In genomic region chr1:47532831-47533175, GRCh38 we compare ENCODE assay signal across 10 cellular contexts.
DNase-seq lines count a peak whose midpoint lies in the region; ATAC-seq and TF ChIP-seq lines count a peak whose summit lies in the region.
"Had no signal": no experiment of that assay in that cellular context is flagged by ENCODE, and none has a peak within 500 bp of the region (broad histone marks: within the 10 kb centered on the region; RNA-seq: fewer than 3 reads in every experiment).

No MANE protein-coding gene starts in this region.

- H3K27ac Mint-ChIP-seq in progenitor cell of endocrine pancreas: no peak overlapping the region
- H3K27ac Mint-ChIP-seq in activated T-cell treated with anti-CD3 and anti-CD28 coated beads, Interleukin-2, amount 50 U/mL, for 72 hours: no peak overlapping the region

- 0 to 17% methylated on average over 2 to 5 of the region's 5 CpGs for WGBS in mesodermal cell (ENCODE audit: insufficient coverage in 2 of 2), 2 experiments
- 9 to 18% methylated on average over 5 of the region's 5 CpGs for WGBS in testis, 2 donors

- intact Hi-C loops in testis (cut with DNase I; ENCODE audit: low total_unique reads): no loop called here
- intact Hi-C loops in left colon (cut with DNase I, micrococcal nuclease): no loop called here

- H3K9me3 ChIP-seq in mesodermal cell (ENCODE audit: control insufficient read depth, low read length): peaks cover 15% of the 10 kb centered on the region
- H3K9me3 ChIP-seq in testis: no peaks in the 10 kb centered on the region

- ATAC-seq in activated T-cell treated with anti-CD3 and anti-CD28 coated beads, Interleukin-2, amount 50 U/mL, for 72 hours (replicated peaks in 1 of 2): no peak
- no peak for ATAC-seq in left colon

- no peaks in the 10 kb centered on the region for H3K36me3 Mint-ChIP-seq in progenitor cell of endocrine pancreas (ENCODE audit: insufficient read depth)
- peaks cover 3 to 6% of the 10 kb centered on the region in 2 donors for H3K36me3 Mint-ChIP-seq in activated T-cell treated with anti-CD3 and anti-CD28 coated beads, Interleukin-2, amount 50 U/mL, for 72 hours (ENCODE audit: insufficient read depth in 2 of 2)

- H3K27ac ChIP-seq in cingulate gyrus (ENCODE audit: low read depth, low read length): peak overlapping the region; percentile 29
- peak overlapping the region; percentile 71 for H3K27ac ChIP-seq in mesodermal cell (ENCODE audit: low read depth, low read length, severe bottlenecking)
- H3K27ac ChIP-seq in testis: peak overlapping the region in 1 of 2 donors; percentile 31

- peaks cover 12% of the 10 kb centered on the region for H3K4me1 Mint-ChIP-seq in progenitor cell of endocrine pancreas (ENCODE audit: low read depth)
- peaks cover 7% of the 10 kb centered on the region for H3K4me1 Mint-ChIP-seq in activated T-cell treated with anti-CD3 and anti-CD28 coated beads, Interleukin-2, amount 50 U/mL, for 72 hours (ENCODE audit: low read depth)

- H3K4me3 Mint-ChIP-seq in progenitor cell of endocrine pancreas (ENCODE audit: low read depth): no peak overlapping the region
- H3K4me3 Mint-ChIP-seq in activated T-cell treated with anti-CD3 and anti-CD28 coated beads, Interleukin-2, amount 50 U/mL, for 72 hours: peak overlapping the region in 1 of 2 donors; percentile 47

- no peaks in the 10 kb centered on the region for H3K27me3 ChIP-seq in testis

- peaks cover 36% of the 10 kb centered on the region for H3K27me3 Mint-ChIP-seq in progenitor cell of endocrine pancreas
- peaks cover 71% of the 10 kb centered on the region for H3K27me3 Mint-ChIP-seq in activated T-cell treated with anti-CD3 and anti-CD28 coated beads, Interleukin-2, amount 50 U/mL, for 72 hours (ENCODE audit: low read depth)

- no peak for TF ChIP-seq POLR2A in testis (IDR thresholded peaks at IDR 0.05)

- no peaks in the 10 kb centered on the region for H3K36me3 ChIP-seq in mesodermal cell (ENCODE audit: control insufficient read depth, insufficient read depth, low read length)
- no peaks in the 10 kb centered on the region for H3K36me3 ChIP-seq in testis (ENCODE audit: low read depth, missing control alignments)

- no peaks in the 10 kb centered on the region for H3K9me3 Mint-ChIP-seq in progenitor cell of endocrine pancreas (ENCODE audit: low read depth)
- H3K9me3 Mint-ChIP-seq in activated T-cell treated with anti-CD3 and anti-CD28 coated beads, Interleukin-2, amount 50 U/mL, for 72 hours: peaks cover 4 to 5% of the 10 kb centered on the region in 2 donors

- H3K4me1 ChIP-seq in mesodermal cell (ENCODE audit: control insufficient read depth, insufficient read depth, low read length, poor library complexity, severe bottlenecking) (peaks cover 27% of the 10 kb centered on the region), testis (peaks cover 11% of the 10 kb centered on the region)

- DNase-seq in NCI-H510A treated with DMSO at 0.1 percent for 48 hours (lab: John Stamatoyannopoulos, UW): peak; percentile 67
- DNase-seq in NCI-H510A (lab: John Stamatoyannopoulos, UW): no peak
- no peak for DNase-seq in testis
- no peak for DNase-seq in progenitor cell of endocrine pancreas (ENCODE audit: low spot score, unreplicated experiment)
- DNase-seq in activated T-cell treated with anti-CD3 and anti-CD28 coated beads, Interleukin-2, amount 50 U/mL, for 72 hours: no peak
- DNase-seq in left colon: no peak
- DNase-seq: 8988T; effector memory CD4-positive, alpha-beta T cell had no signal

- TF ChIP-seq CTCF in testis (IDR thresholded peaks at IDR 0.05) (no peak), progenitor cell of endocrine pancreas (IDR thresholded peaks at IDR 0.05; ENCODE audit: unreplicated experiment) (no peak)

- H3K4me3 ChIP-seq in mesodermal cell (ENCODE audit: extremely low read depth, insufficient read depth, low read length, poor library complexity, severe bottlenecking) (peak overlapping the region; percentile 31), testis (peak overlapping the region; percentile 50 to 54)
